Comparison of ENCODE assay signal across 7 cellular contexts in the genomic region with DNA sequence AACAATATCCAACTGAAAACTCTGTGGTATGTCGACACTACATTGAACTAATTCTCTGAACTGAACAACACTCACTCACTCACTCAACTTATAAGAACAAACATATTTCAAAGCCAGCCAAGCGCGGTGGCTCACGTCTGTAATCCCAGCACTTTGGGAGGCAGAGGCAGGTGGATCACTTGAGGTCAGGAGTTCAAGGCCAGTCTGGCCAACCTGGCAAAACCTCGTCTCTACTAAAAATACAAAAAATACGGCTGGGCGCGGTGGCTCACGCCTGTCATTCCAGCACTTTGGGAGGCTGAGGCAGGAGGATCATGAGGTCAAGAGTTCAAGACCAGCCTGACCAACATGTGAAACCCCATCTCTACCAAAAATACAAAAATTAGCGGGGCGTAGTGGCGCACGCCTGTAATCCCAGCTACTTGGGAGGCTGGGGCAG. TPM values are rescaled to one million over a fixed set of nuclear protein-coding genes. Genes with fewer than 3 reads are reported as not detected.
DNase-seq lines count a peak whose midpoint lies in the region; ATAC-seq and TF ChIP-seq lines count a peak whose summit lies in the region.
"Not testable (repeated sequence)": the region's sequence is repeated elsewhere in the genome, so short reads cannot be mapped to it uniquely, and the experiment has no call there.

No MANE protein-coding gene starts in this region.

- H3K4me1 ChIP-seq in adipocyte (ENCODE audit: control insufficient read depth, insufficient read depth, low read length) (peaks cover 39% of the 10 kb centered on the region), esophagus muscularis mucosa (peaks cover 50 to 77% (median 71%) of the 10 kb centered on the region in 4 donors), left lung (peaks cover 10 to 75% of the 10 kb centered on the region in 2 donors)

- not testable (repeated sequence) for H3K4me3 Mint-ChIP-seq in neural crest cell
- peak overlapping the region in 1 of 2 donors; percentile 10 for H3K4me3 Mint-ChIP-seq in stimulated activated naive B cell treated with anti-CD40 and anti-IgM and Interleukin-4, amounts not matched to agents 10 μg/mL and 1 μg/mL and 100 μg/mL, for 72 hours

- H3K36me3 Mint-ChIP-seq in neural crest cell (ENCODE audit: low read depth), result not testable (repeated sequence)
- peaks cover 8 to 19% of the 10 kb centered on the region in 2 donors for H3K36me3 Mint-ChIP-seq in stimulated activated naive B cell treated with anti-CD40 and anti-IgM and Interleukin-4, amounts not matched to agents 10 μg/mL and 1 μg/mL and 100 μg/mL, for 72 hours

- H3K4me3 ChIP-seq in adipocyte (ENCODE audit: low read length); esophagus muscularis mucosa; left lung: not testable (repeated sequence)

- peak overlapping the region; percentile 34; the same call in 1 of the 2 replicates for H3K27ac ChIP-seq in RWPE1
- peak overlapping the region; percentile 25 to 65 (median 54) for H3K27ac ChIP-seq in esophagus muscularis mucosa (replicated peaks in 1 of 4)
- not testable (repeated sequence) for H3K27ac ChIP-seq in left lung

- intact Hi-C loops in esophagus muscularis mucosa (cut with DNase I); left lung (cut with DNase I): not testable (repeated sequence)

- not testable (repeated sequence) for H3K27me3 ChIP-seq in adipocyte (replicated peaks; ENCODE audit: control insufficient read depth, insufficient read depth, low read length); esophagus muscularis mucosa; left lung

- not testable (repeated sequence) for H3K9me3 Mint-ChIP-seq in neural crest cell; stimulated activated naive B cell treated with anti-CD40 and anti-IgM and Interleukin-4, amounts not matched to agents 10 μg/mL and 1 μg/mL and 100 μg/mL, for 72 hours

- 79% methylated on average over 13 of the region's 13 CpGs for WGBS in esophagus muscularis mucosa

- POLR2A ChIA-PET in RWPE1 (lab: Yijun Ruan, JAX; ENCODE audit: low non-redundant PET), result not testable (repeated sequence)

- H3K4me1 Mint-ChIP-seq in neural crest cell, result peaks cover 28% of the 10 kb centered on the region
- H3K4me1 Mint-ChIP-seq in stimulated activated naive B cell treated with anti-CD40 and anti-IgM and Interleukin-4, amounts not matched to agents 10 μg/mL and 1 μg/mL and 100 μg/mL, for 72 hours, result peaks cover 33 to 72% of the 10 kb centered on the region in 2 donors

- not testable (repeated sequence) for TF ChIP-seq CTCF in RWPE1 (conservative IDR thresholded peaks at IDR 0.05; ENCODE audit: low read depth); esophagus muscularis mucosa (IDR thresholded peaks at IDR 0.05); left lung (IDR thresholded peaks at IDR 0.05); neural crest cell (conservative IDR thresholded peaks at IDR 0.05)

- not testable (repeated sequence) for TF ChIP-seq EP300 in esophagus muscularis mucosa (IDR thresholded peaks at IDR 0.05)

- CTCF ChIA-PET in RWPE1 (lab: Yijun Ruan, JAX), result not testable (repeated sequence)

- DNase-seq in DMS53 (lab: John Stamatoyannopoulos, UW) (peak; percentile 21), adipocyte (ENCODE audit: low read depth) (peak; percentile 30)
- DNase-seq in RWPE1 (ENCODE audit: low spot score); esophagus muscularis mucosa (ENCODE audit: extremely low spot score); left lung; neural crest cell (ENCODE audit: low read depth, low spot score); stimulated activated naive B cell treated with anti-CD40 and anti-IgM and Interleukin-4, amounts not matched to agents 10 μg/mL and 1 μg/mL and 100 μg/mL, for 72 hours: not testable (repeated sequence)

- TF ChIP-seq POLR2A in esophagus muscularis mucosa (IDR thresholded peaks at IDR 0.05; ENCODE audit: low read depth), result not testable (repeated sequence)

- not testable (repeated sequence) for H3K9ac ChIP-seq in adipocyte (ENCODE audit: low read length)

- H3K27ac Mint-ChIP-seq in neural crest cell (ENCODE audit: unreplicated experiment), result peak overlapping the region; percentile 87
- H3K27ac Mint-ChIP-seq in stimulated activated naive B cell treated with anti-CD40 and anti-IgM and Interleukin-4, amounts not matched to agents 10 μg/mL and 1 μg/mL and 100 μg/mL, for 72 hours, result peak overlapping the region; percentile 47

- H3K27me3 Mint-ChIP-seq in neural crest cell (ENCODE audit: low read depth); stimulated activated naive B cell treated with anti-CD40 and anti-IgM and Interleukin-4, amounts not matched to agents 10 μg/mL and 1 μg/mL and 100 μg/mL, for 72 hours: not testable (repeated sequence)

- ATAC-seq in left lung, result peak; percentile 60
- ATAC-seq in stimulated activated naive B cell treated with anti-CD40 and anti-IgM and Interleukin-4, amounts not matched to agents 10 μg/mL and 1 μg/mL and 100 μg/mL, for 72 hours (replicated peaks), result not testable (repeated sequence)

- H3K36me3 ChIP-seq in adipocyte (ENCODE audit: control insufficient read depth, insufficient read depth, low read length, severe bottlenecking); esophagus muscularis mucosa: not testable (repeated sequence)
- peaks cover 0 to 12% of the 10 kb centered on the region in 2 donors for H3K36me3 ChIP-seq in left lung

- not testable (repeated sequence) for H3K9me3 ChIP-seq in adipocyte (ENCODE audit: control insufficient read depth, low read length); esophagus muscularis mucosa; left lung

RNA-seq across cellular contexts. Expression of a gene that starts 13.6 kb away (rescaled TPM):
- total RNA-seq in esophagus muscularis mucosa (100 to 1,000 TPM; 100 to 123 (median 109) TPM), left lung (100 to 1,000 TPM; 116 to 139 TPM), neural crest cell (129 and 136 TPM in 2 replicates)

RNA-seq across cellular contexts. Expression of a gene that starts 15.3 kb away (rescaled TPM):
- total RNA-seq in esophagus muscularis mucosa (10 to 100 TPM in 3 of 4 donors, 1 to 10 TPM in 1; 10.0 to 21.7 (median 16.5) TPM), left lung (10 to 100 TPM; 15.9 to 27.9 TPM), neural crest cell (31.1 and 35.3 TPM in 2 replicates)
